22 cellular contexts compared by ENCODE assay signal in the genomic region with DNA sequence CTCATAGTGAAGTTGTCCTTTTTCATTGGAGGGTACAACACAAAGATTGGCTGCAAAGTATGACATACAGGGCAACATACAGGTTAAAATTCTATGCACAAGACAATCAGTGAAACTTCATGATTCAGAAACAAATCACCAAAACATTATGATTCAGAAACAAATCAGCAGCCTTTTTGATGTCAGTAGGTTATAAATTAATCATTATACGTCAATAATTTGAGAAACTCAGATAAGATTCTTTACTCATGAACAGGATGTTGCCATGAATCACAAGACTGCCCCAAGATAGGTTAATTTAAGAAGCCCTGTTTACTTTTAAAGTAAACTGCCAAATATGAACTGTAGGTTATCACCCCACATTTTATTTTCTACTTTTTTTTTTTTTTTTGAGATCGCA.
DNase-seq lines count a peak whose midpoint lies in the region; TF ChIP-seq lines count a peak whose summit lies in the region.
"Had no signal": no experiment of that assay in that cellular context is flagged by ENCODE, and none has a peak within 500 bp of the region (broad histone marks: within the 10 kb centered on the region; RNA-seq: fewer than 3 reads in every experiment).

No MANE protein-coding gene starts in this region.

- H3K27ac ChIP-seq in effector memory CD4-positive, alpha-beta T cell (ENCODE audit: insufficient read depth, low read length, poor library complexity, severe bottlenecking), result no peak overlapping the region
- H3K27ac ChIP-seq: esophagus muscularis mucosa, tibial artery had no signal

- no peaks in the 10 kb centered on the region for H3K4me1 ChIP-seq in effector memory CD4-positive, alpha-beta T cell (ENCODE audit: control insufficient read depth, insufficient read depth, low read length, poor library complexity, severe bottlenecking)
- H3K4me1 ChIP-seq: BE2C, Caco-2, esophagus muscularis mucosa, tibial artery had no signal

- no peak for TF ChIP-seq CTCF in epithelial cell of esophagus (IDR thresholded peaks at IDR 0.05; ENCODE audit: insufficient read depth, low read depth, low read length, missing control alignments)

- H3K27me3 Mint-ChIP-seq in T-helper 2 cell treated with Interferon-gamma antibody and Interleukin-4, amounts not matched to agents 5 μg/mL and 100 μg/mL, for 36 hours (ENCODE audit: low read depth), result peaks cover 4% of the 10 kb centered on the region

- DNase-seq in HCEC 1CT, result peak; percentile 91
- DNase-seq in RKO (ENCODE audit: low spot score), result peak; percentile 82
- peak; percentile 81 for DNase-seq in epithelial cell of esophagus (ENCODE audit: low read depth)
- DNase-seq in non-pigmented ciliary epithelial cell (ENCODE audit: low read depth), result peak; percentile 10
- DNase-seq in stimulated activated CD4-positive, alpha-beta T cell treated with anti-CD3 and anti-CD28 coated beads, Interleukin-2, amount 100 ng/mL, for 48 hours, result no peak
- DNase-seq in T-helper 2 cell treated with Interferon-gamma antibody and Interleukin-4, amounts not matched to agents 5 μg/mL and 100 μg/mL, for 36 hours (ENCODE audit: low spot score), result no peak
- no peak for DNase-seq in effector memory CD4-positive, alpha-beta T cell
- DNase-seq: activated CD4-positive, alpha-beta memory T cell treated with anti-CD3 and anti-CD28 coated beads for 36 hours; activated T-cell treated with anti-CD3 and anti-CD28 coated beads for 4 hours; BE2C; Caco-2; NCI-H1417; NCI-H2107; NCI-H526; occipital lobe; right cardiac atrium; stimulated activated naive B cell treated with anti-CD40 and anti-IgM and Interleukin-4, amounts not matched to agents 10 μg/mL and 1 μg/mL and 100 μg/mL, for 72 hours; tibial artery had no signal

- H3K27ac Mint-ChIP-seq in T-helper 2 cell treated with Interferon-gamma antibody and Interleukin-4, amounts not matched to agents 5 μg/mL and 100 μg/mL, for 36 hours, result no peak overlapping the region
- H3K27ac Mint-ChIP-seq: activated CD4-positive, alpha-beta memory T cell treated with anti-CD3 and anti-CD28 coated beads for 36 hours; activated naive CD4-positive, alpha-beta T cell treated with anti-CD3 and anti-CD28 coated beads, Interleukin-2, amount 50 U/mL, for 72 hours; brain; GM23338; stimulated activated naive B cell treated with anti-CD40 and anti-IgM and Interleukin-4, amounts not matched to agents 10 μg/mL and 1 μg/mL and 100 μg/mL, for 72 hours had no signal

- H3K27me3 ChIP-seq in effector memory CD4-positive, alpha-beta T cell (replicated peaks; ENCODE audit: control insufficient read depth, insufficient read depth, low read length, poor library complexity, severe bottlenecking), result no peaks in the 10 kb centered on the region
- H3K27me3 ChIP-seq: BE2C, esophagus muscularis mucosa, tibial artery had no signal

- no peak overlapping the region for H3K4me3 Mint-ChIP-seq in T-helper 2 cell treated with Interferon-gamma antibody and Interleukin-4, amounts not matched to agents 5 μg/mL and 100 μg/mL, for 36 hours
- H3K4me3 Mint-ChIP-seq: activated CD4-positive, alpha-beta memory T cell treated with anti-CD3 and anti-CD28 coated beads for 36 hours; brain; GM23338; stimulated activated naive B cell treated with anti-CD40 and anti-IgM and Interleukin-4, amounts not matched to agents 10 μg/mL and 1 μg/mL and 100 μg/mL, for 72 hours had no signal

- no peaks in the 10 kb centered on the region for H3K36me3 ChIP-seq in effector memory CD4-positive, alpha-beta T cell (ENCODE audit: control insufficient read depth, insufficient read depth, low read length)
- H3K36me3 ChIP-seq: BE2C, esophagus muscularis mucosa, tibial artery had no signal

- H3K4me3 ChIP-seq in epithelial cell of esophagus (ENCODE audit: low read length), result no peak overlapping the region
- H3K4me3 ChIP-seq in effector memory CD4-positive, alpha-beta T cell (ENCODE audit: insufficient read depth, low read depth, low read length, poor library complexity, severe bottlenecking), result no peak overlapping the region
- H3K4me3 ChIP-seq: esophagus muscularis mucosa, GM23338, tibial artery had no signal

- H3K9me3 Mint-ChIP-seq in T-helper 2 cell treated with Interferon-gamma antibody and Interleukin-4, amounts not matched to agents 5 μg/mL and 100 μg/mL, for 36 hours, result peaks cover 5% of the 10 kb centered on the region
- H3K9me3 Mint-ChIP-seq: activated CD4-positive, alpha-beta memory T cell treated with anti-CD3 and anti-CD28 coated beads for 36 hours; activated naive CD4-positive, alpha-beta T cell treated with anti-CD3 and anti-CD28 coated beads, Interleukin-2, amount 50 U/mL, for 72 hours had no signal

- no peaks in the 10 kb centered on the region for H3K4me1 Mint-ChIP-seq in T-helper 2 cell treated with Interferon-gamma antibody and Interleukin-4, amounts not matched to agents 5 μg/mL and 100 μg/mL, for 36 hours (ENCODE audit: low read depth)
- H3K4me1 Mint-ChIP-seq: brain; stimulated activated naive B cell treated with anti-CD40 and anti-IgM and Interleukin-4, amounts not matched to agents 10 μg/mL and 1 μg/mL and 100 μg/mL, for 72 hours had no signal

- H3K9me3 ChIP-seq in effector memory CD4-positive, alpha-beta T cell (ENCODE audit: control insufficient read depth, low read length), result no peaks in the 10 kb centered on the region
- H3K9me3 ChIP-seq: BE2C, Caco-2, tibial artery had no signal

- H3K36me3 Mint-ChIP-seq in T-helper 2 cell treated with Interferon-gamma antibody and Interleukin-4, amounts not matched to agents 5 μg/mL and 100 μg/mL, for 36 hours (ENCODE audit: low read depth), result no peaks in the 10 kb centered on the region
- H3K36me3 Mint-ChIP-seq: activated CD4-positive, alpha-beta memory T cell treated with anti-CD3 and anti-CD28 coated beads for 36 hours; activated naive CD4-positive, alpha-beta T cell treated with anti-CD3 and anti-CD28 coated beads, Interleukin-2, amount 50 U/mL, for 72 hours; brain; stimulated activated naive B cell treated with anti-CD40 and anti-IgM and Interleukin-4, amounts not matched to agents 10 μg/mL and 1 μg/mL and 100 μg/mL, for 72 hours had no signal

Comparison
In these comparisons a context has a peak if more than half of its experiments do, and no peak if none do; other contexts are left out.
1. DNase-seq: peak in HCEC 1CT (single experiment), RKO (single experiment), epithelial cell of esophagus (single experiment) and non-pigmented ciliary epithelial cell (single experiment); none in stimulated activated CD4-positive, alpha-beta T cell treated with anti-CD3 and anti-CD28 coated beads, Interleukin-2, amount 100 ng/mL, for 48 hours (0 of 2), T-helper 2 cell treated with Interferon-gamma antibody and Interleukin-4, amounts not matched to agents 5 μg/mL and 100 μg/mL, for 36 hours (single experiment) and effector memory CD4-positive, alpha-beta T cell (0 of 3).